Comparison of ENCODE assay signal across 18 cellular contexts in the genomic region with DNA sequence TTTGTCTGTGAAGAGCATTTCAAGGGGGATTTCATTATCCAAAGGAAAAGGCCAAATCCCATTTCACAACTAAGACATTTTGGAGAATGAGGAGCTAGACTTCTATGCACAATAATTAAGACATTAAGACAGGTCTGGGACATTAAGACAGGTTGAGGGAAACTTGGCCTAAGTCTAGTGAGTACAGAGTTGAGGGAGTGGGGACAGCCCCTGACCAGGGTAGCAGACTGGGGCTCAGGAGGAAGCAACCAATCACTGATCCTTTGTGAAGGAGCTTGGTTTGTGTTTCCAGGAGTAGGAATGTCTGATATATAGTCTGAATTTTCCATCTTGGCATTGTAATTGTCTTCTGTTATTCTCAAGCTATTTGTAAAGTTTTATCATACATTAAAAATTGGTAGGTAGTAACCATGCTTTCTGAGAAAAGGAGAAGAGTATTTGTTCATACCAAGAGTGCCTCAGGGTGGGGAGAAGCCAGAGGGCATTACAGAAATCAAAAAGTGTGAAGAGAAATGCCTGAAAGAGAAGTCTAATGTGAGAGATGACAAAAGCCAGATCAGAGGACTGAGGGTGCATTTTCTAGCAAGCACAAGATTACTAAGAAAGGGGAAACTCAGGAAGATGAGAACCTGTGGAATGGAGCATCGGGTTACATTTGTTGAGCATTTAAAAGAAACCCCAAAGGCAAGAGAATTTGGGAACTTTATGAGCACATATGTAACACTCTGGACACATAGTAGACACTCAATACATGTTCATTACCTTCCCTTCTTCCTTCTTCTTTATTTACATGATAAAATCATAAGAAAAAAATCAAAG.
DNase-seq lines count a peak whose midpoint lies in the region; FAIRE-seq and TF ChIP-seq lines count a peak whose summit lies in the region.
"Had no signal": no experiment of that assay in that cellular context is flagged by ENCODE, and none has a peak within 500 bp of the region (broad histone marks: within the 10 kb centered on the region; RNA-seq: fewer than 3 reads in every experiment).

No MANE protein-coding gene starts in this region.

- peaks cover 43% of the 10 kb centered on the region for H3K4me1 Mint-ChIP-seq in HFFc6 (ENCODE audit: low read depth)
- H3K4me1 Mint-ChIP-seq in nephron progenitor cell = peaks cover 18% of the 10 kb centered on the region
- H3K4me1 Mint-ChIP-seq in activated CD4-positive, alpha-beta memory T cell treated with anti-CD3 and anti-CD28 coated beads, Interleukin-2, amount 10 ng/mL, durations not matched to agents 7 days and 5 days = no peaks in the 10 kb centered on the region

- TF ChIP-seq EP300 in H1 (IDR thresholded peaks at IDR 0.05; ENCODE audit: borderline replicate concordance in 1 of 2, low read depth in 2 of 2, low read length in 2 of 2) = no peak

- H3K27ac ChIP-seq in H1 (ENCODE audit: low read depth, low read length) (no peak overlapping the region), stomach smooth muscle (ENCODE audit: low read length) (peak overlapping the region; percentile 6), adrenal gland (peak overlapping the region in 1 of 5 donors; percentile 67)
- H3K27ac ChIP-seq: A549, C4-2B had no signal

- H3K9me3 Mint-ChIP-seq in HFFc6 = no peaks in the 10 kb centered on the region
- H3K9me3 Mint-ChIP-seq in nephron progenitor cell = peaks cover 8% of the 10 kb centered on the region
- H3K9me3 Mint-ChIP-seq in activated CD4-positive, alpha-beta memory T cell treated with anti-CD3 and anti-CD28 coated beads, Interleukin-2, amount 10 ng/mL, durations not matched to agents 7 days and 5 days = no peaks in the 10 kb centered on the region

- H3K27me3 ChIP-seq in H1 (replicated peaks in 1 of 4; ENCODE audit: control insufficient read depth in 3 of 4, extremely low read depth in 1 of 4, insufficient read depth in 3 of 4, low read length in 3 of 4) (no peaks in the 10 kb centered on the region), stomach smooth muscle (ENCODE audit: control insufficient read depth in 1 of 2, insufficient read depth in 2 of 2, low read length in 2 of 2) (no peaks in the 10 kb centered on the region), adrenal gland (no peaks in the 10 kb centered on the region)

- H2BK15ac ChIP-seq in H1 (ENCODE audit: low read length) = no peak overlapping the region

- no peak overlapping the region for H2BK20ac ChIP-seq in H1 (ENCODE audit: low read length)

- no peak for TF ChIP-seq POLR2A in H1 (IDR thresholded peaks at IDR 0.05; ENCODE audit: control extremely low read depth in 1 of 2, low read depth in 2 of 2, low read length in 2 of 2)
- TF ChIP-seq POLR2A in adrenal gland (IDR thresholded peaks at IDR 0.05) = no peak

- no peak overlapping the region for H3K4ac ChIP-seq in H1 (replicated peaks; ENCODE audit: insufficient read length, low read depth, low read length)

- H4K20me1 ChIP-seq in H1 (replicated peaks in 1 of 2; ENCODE audit: control insufficient read depth in 1 of 2, insufficient read depth in 2 of 2, low read length in 2 of 2) = no peaks in the 10 kb centered on the region

- CTCF ChIA-PET in H1 (lab: Charles Lee; ENCODE audit: partially characterized antibody) = interaction anchor here (1.0 kb wide), 1 partner anchor 260 kb away, joined by 3 read pairs; no protein-coding TSS in a partner anchor
- CTCF ChIA-PET in activated CD4-positive, alpha-beta memory T cell treated with anti-CD3 and anti-CD28 coated beads, Interleukin-2, amount 10 ng/mL, durations not matched to agents 7 days and 5 days (lab: Charles Lee) = no interaction called here

- no peaks in the 10 kb centered on the region for H3K79me2 ChIP-seq in H1 (ENCODE audit: control insufficient read depth in 1 of 2, insufficient read depth in 2 of 2, low read length in 2 of 2)

- H3K27me3 Mint-ChIP-seq in HFFc6 (ENCODE audit: insufficient read depth) (no peaks in the 10 kb centered on the region), nephron progenitor cell (ENCODE audit: low read depth, poor library complexity) (no peaks in the 10 kb centered on the region)
- H3K27me3 Mint-ChIP-seq in activated CD4-positive, alpha-beta memory T cell treated with anti-CD3 and anti-CD28 coated beads, Interleukin-2, amount 10 ng/mL, durations not matched to agents 7 days and 5 days = no peaks in the 10 kb centered on the region

- H4K8ac ChIP-seq in H1 (ENCODE audit: extremely low read depth, insufficient read depth, low read length) = no peak overlapping the region

- H2AK5ac ChIP-seq in H1 (ENCODE audit: low read depth, low read length) = no peak overlapping the region

- H4K5ac ChIP-seq in H1 (ENCODE audit: insufficient read length, low read depth, low read length) = no peak overlapping the region

- no peak for DNase-seq in HFFc6
- DNase-seq in H1 (ENCODE audit: low read depth in 1 of 2, low spot score in 2 of 2) = no peak
- DNase-seq in nephron progenitor cell = no peak
- no peak for DNase-seq in activated CD4-positive, alpha-beta memory T cell treated with anti-CD3 and anti-CD28 coated beads, Interleukin-2, amount 10 ng/mL, durations not matched to agents 7 days and 5 days
- no peak for DNase-seq in HCEC 1CT
- no peak for DNase-seq in SKM-1 treated with dmso at 0.1 percent for 144 hours (lab: John Stamatoyannopoulos, UW; ENCODE audit: unreplicated experiment)
- no peak for DNase-seq in adrenal gland
- DNase-seq: NCI-H1092 treated with DMSO at 0.1 percent for 48 hours, NCI-H1694, NCI-H2107, NCI-H345, PC-3 had no signal

- POLR2A ChIA-PET in H1 (lab: Charles Lee; ENCODE audit: partially characterized antibody) = no interaction called here
- POLR2A ChIA-PET in activated CD4-positive, alpha-beta memory T cell treated with anti-CD3 and anti-CD28 coated beads, Interleukin-2, amount 10 ng/mL, durations not matched to agents 7 days and 5 days (lab: Charles Lee) = no interaction called here

- 0 out of 2 replicates have a peak overlapping the region, but pooled peaks have one; percentile 67 for H2AFZ ChIP-seq in H1 (ENCODE audit: low read length)

- no peak overlapping the region for H2BK12ac ChIP-seq in H1 (ENCODE audit: low read depth, low read length)

- no peak overlapping the region for H2BK5ac ChIP-seq in H1 (ENCODE audit: low read depth, low read length)

- H3K9ac ChIP-seq in H1 (replicated peaks in 1 of 4; ENCODE audit: extremely low read depth in 1 of 4, low read depth in 3 of 4, low read length in 3 of 4) (no peak overlapping the region), stomach smooth muscle (ENCODE audit: low read length in 2 of 2) (no peak overlapping the region)

- H3K9me3 ChIP-seq in H1 (ENCODE audit: insufficient read depth in 2 of 2, low read depth in 1 of 2, low read length in 1 of 2) (no peaks in the 10 kb centered on the region), stomach smooth muscle (ENCODE audit: control insufficient read depth in 2 of 2, low read length in 2 of 2) (no peaks in the 10 kb centered on the region), adrenal gland (replicated peaks in 1 of 3) (no peaks in the 10 kb centered on the region)
- H3K9me3 ChIP-seq: A549 had no signal

- H3K79me1 ChIP-seq in H1 (ENCODE audit: low read depth, low read length) = no peaks in the 10 kb centered on the region

- H3K23me2 ChIP-seq in H1 (ENCODE audit: low read depth, low read length) = no peaks in the 10 kb centered on the region

- no peak overlapping the region for H3K4me2 ChIP-seq in H1 (ENCODE audit: insufficient read depth in 1 of 2, low read depth in 2 of 2, low read length in 2 of 2)
- H3K4me2 ChIP-seq: A549 had no signal

- H3K4me3 Mint-ChIP-seq in HFFc6 (no peak overlapping the region; the same call in 1 of the 2 replicates), nephron progenitor cell (no peak overlapping the region)
- no peak overlapping the region for H3K4me3 Mint-ChIP-seq in activated CD4-positive, alpha-beta memory T cell treated with anti-CD3 and anti-CD28 coated beads, Interleukin-2, amount 10 ng/mL, durations not matched to agents 7 days and 5 days

- H3K36me3 Mint-ChIP-seq in HFFc6 (ENCODE audit: low read depth) (no peaks in the 10 kb centered on the region), nephron progenitor cell (ENCODE audit: low read depth) (no peaks in the 10 kb centered on the region)
- H3K36me3 Mint-ChIP-seq in activated CD4-positive, alpha-beta memory T cell treated with anti-CD3 and anti-CD28 coated beads, Interleukin-2, amount 10 ng/mL, durations not matched to agents 7 days and 5 days (ENCODE audit: low read depth) = no peaks in the 10 kb centered on the region

- H3K36me3 ChIP-seq in H1 (ENCODE audit: control insufficient read depth in 2 of 4, insufficient read depth in 4 of 4, low read length in 3 of 4) (no peaks in the 10 kb centered on the region), stomach smooth muscle (ENCODE audit: control insufficient read depth in 2 of 2, insufficient read depth in 2 of 2, low read length in 2 of 2) (no peaks in the 10 kb centered on the region), adrenal gland (replicated peaks in 1 of 2) (no peaks in the 10 kb centered on the region)

- no peak for TF ChIP-seq CTCF in HFFc6 (IDR thresholded peaks at IDR 0.05)
- no peak for TF ChIP-seq CTCF in H1 (IDR thresholded peaks at IDR 0.05; ENCODE audit: control extremely low read depth in 1 of 3, insufficient read depth in 1 of 3, low read depth in 1 of 3, low read length in 3 of 3)
- no peak for TF ChIP-seq CTCF in nephron progenitor cell (IDR thresholded peaks at IDR 0.05)
- TF ChIP-seq CTCF in adrenal gland (IDR thresholded peaks at IDR 0.05) = no peak

- no peak overlapping the region for H3K18ac ChIP-seq in H1 (ENCODE audit: extremely low read depth, low read length)

- no peak overlapping the region for H2BK120ac ChIP-seq in H1 (replicated peaks; ENCODE audit: low read depth, low read length)

- no peak overlapping the region for H3K56ac ChIP-seq in H1 (replicated peaks; ENCODE audit: insufficient read length, low read depth, low read length)

- no peak overlapping the region for H3K4me3 ChIP-seq in H1 (ENCODE audit: extremely low read depth in 1 of 4, insufficient read depth in 2 of 4, low read depth in 3 of 4, low read length in 4 of 4)
- no peak overlapping the region for H3K4me3 ChIP-seq in stomach smooth muscle (ENCODE audit: low read length in 2 of 2)
- no peak overlapping the region for H3K4me3 ChIP-seq in adrenal gland
- H3K4me3 ChIP-seq: A549, K562 had no signal

- H3K4me1 ChIP-seq in H1 (replicated peaks in 1 of 4; ENCODE audit: control insufficient read depth in 3 of 4, insufficient read depth in 4 of 4, low read length in 3 of 4) = no peaks in the 10 kb centered on the region; a peak in 2 of 7 replicates
- peaks cover 12% of the 10 kb centered on the region for H3K4me1 ChIP-seq in stomach smooth muscle (ENCODE audit: control insufficient read depth, insufficient read depth, low read length)
- no peaks in the 10 kb centered on the region for H3K4me1 ChIP-seq in adrenal gland (replicated peaks in 1 of 2)
- H3K4me1 ChIP-seq: A549 had no signal

- no peak for FAIRE-seq in H1 (lab: Jason Lieb, UNC)
- FAIRE-seq: A549, GM18507, HTR-8/SVneo, K562 had no signal

- H3K27ac Mint-ChIP-seq in HFFc6 (peak overlapping the region; percentile 65; the same call in 1 of the 2 replicates), nephron progenitor cell (peak overlapping the region; percentile 73)
- H3K27ac Mint-ChIP-seq in activated CD4-positive, alpha-beta memory T cell treated with anti-CD3 and anti-CD28 coated beads, Interleukin-2, amount 10 ng/mL, durations not matched to agents 7 days and 5 days = no peak overlapping the region

- no peak overlapping the region for H3K23ac ChIP-seq in H1 (ENCODE audit: insufficient read length)

- TF ChIP-seq RAD21 in H1 (IDR thresholded peaks at IDR 0.05 in 1 of 2, conservative IDR thresholded peaks at IDR 0.05 in 1 of 2; ENCODE audit: low read depth in 2 of 2, low read length in 2 of 2) = no peak

- 67% methylated on average over 1 of the region's 1 CpG; no CpG with 5 or more reads in 1 of the 2 experiments for WGBS in H1 (ENCODE audit: extremely low coverage in 1 of 2, insufficient coverage in 1 of 2, insufficient read length in 1 of 2, insufficient replicate concordance in 2 of 2, low coverage in 1 of 2, low lambda C conversion rate in 2 of 2, missing lambda C conversion rate in 1 of 2), 2 experiments
- 74 to 88% (median 84%) methylated on average over 1 of the region's 1 CpG for WGBS in adrenal gland, 4 donors

- H3K14ac ChIP-seq in H1 (ENCODE audit: insufficient read length) = no peak overlapping the region

- H4K91ac ChIP-seq in H1 (replicated peaks; ENCODE audit: insufficient read length, low read length) = no peak overlapping the region

- intact Hi-C loops in adrenal gland (cut with DNase I) = no loop called here
